Comparison of ENCODE assay signal across 8 cellular contexts in the genomic region with DNA sequence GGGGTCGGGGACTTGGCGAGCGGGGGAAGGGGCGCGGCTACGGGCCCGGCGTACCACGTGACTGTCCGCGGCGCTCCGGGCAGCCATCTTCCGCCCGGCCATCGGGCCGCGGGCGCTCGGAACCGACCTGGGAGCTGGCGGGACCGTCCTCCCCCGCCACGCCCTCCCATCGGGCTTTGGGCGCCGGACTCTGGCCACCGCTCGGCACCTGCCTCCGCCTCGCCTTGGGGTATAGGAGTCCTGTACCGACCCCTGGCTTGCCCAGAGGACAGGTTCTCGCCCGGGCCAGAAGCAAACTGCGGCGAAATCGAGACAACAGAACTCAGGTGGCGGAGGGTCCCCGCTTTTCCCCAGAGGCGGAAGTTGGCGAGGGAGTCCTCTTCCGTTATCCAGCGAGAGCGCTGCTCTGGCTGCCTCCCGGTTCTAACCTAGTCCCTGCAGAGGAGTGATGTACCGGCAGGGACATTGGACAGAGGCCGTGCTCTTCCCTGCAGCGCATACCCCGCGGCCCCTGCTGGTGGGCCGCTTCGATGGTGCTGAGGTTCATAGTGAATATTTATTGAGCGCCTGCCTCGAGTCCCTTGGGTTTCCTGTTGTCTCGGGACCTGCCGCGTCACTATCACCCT. TPM values are rescaled to one million over a fixed set of nuclear protein-coding genes. Genes with fewer than 3 reads are reported as not detected.
DNase-seq lines count a peak whose midpoint lies in the region; ATAC-seq and TF ChIP-seq lines count a peak whose summit lies in the region.

No MANE protein-coding gene starts in this region.

- H3K9ac ChIP-seq in fibroblast of lung (ENCODE audit: insufficient read depth, low read length): peak overlapping the region; percentile 88

- peaks cover 0 to 7% (median 2%) of the 10 kb centered on the region in 5 donors for H3K36me3 Mint-ChIP-seq in naive thymus-derived CD4-positive, alpha-beta T cell

- H3K4me3 ChIP-seq in PC-9 (peak overlapping the region; percentile 67), fibroblast of lung (replicated peaks in 1 of 4; ENCODE audit: control extremely low read depth in 1 of 4, insufficient read depth in 1 of 4, low read depth in 3 of 4, low read length in 4 of 4) (peak overlapping the region; percentile 73 to 85 (median 80))
- peak overlapping the region; percentile 97 for H3K4me3 ChIP-seq in naive thymus-derived CD4-positive, alpha-beta T cell (ENCODE audit: low read length)

- H3K27ac ChIP-seq in PC-9 (peak overlapping the region; percentile 89), fibroblast of lung (ENCODE audit: insufficient read depth, low read length) (peak overlapping the region; percentile 90), substantia nigra (ENCODE audit: low read depth, low read length, poor library complexity, severe bottlenecking) (peak overlapping the region; percentile 99)
- peak overlapping the region; percentile 99 for H3K27ac ChIP-seq in naive thymus-derived CD4-positive, alpha-beta T cell (ENCODE audit: low read depth, low read length)

- intact Hi-C loops in PC-9 (cut with micrococcal nuclease; ENCODE audit: unreplicated experiment): loop anchor here (1.0 to 5.0 kb wide), 5 partner anchors 45 to 348 kb away; no protein-coding TSS in a partner anchor
- intact Hi-C loops in naive thymus-derived CD4-positive, alpha-beta T cell (cut with micrococcal nuclease): loop anchor here (1.0 to 10.0 kb wide), 14 partner anchors 11 to 1820 kb away; a partner anchor contains a TSS

- H3K9me3 Mint-ChIP-seq in naive thymus-derived CD4-positive, alpha-beta T cell: peaks cover 0 to 2% (median 0%) of the 10 kb centered on the region in 11 donors

- H3K4me3 Mint-ChIP-seq in naive thymus-derived CD4-positive, alpha-beta T cell: peak overlapping the region; percentile 90 to 99 (median 96)

- CTCF ChIA-PET in PC-9 (lab: Charles Lee): interaction anchor here (0.6 to 1.0 kb wide), 2 partner anchors 29 to 47 kb away, joined by 4 to 5 read pairs; no protein-coding TSS in a partner anchor
- CTCF ChIA-PET in naive thymus-derived CD4-positive, alpha-beta T cell (lab: Charles Lee): interaction anchor here (1.1 kb wide), 1 partner anchor 64 kb away, joined by 7 read pairs; no protein-coding TSS in a partner anchor

- H3K4me1 ChIP-seq in PC-9 (replicated peaks; ENCODE audit: insufficient read depth): peaks cover 29% of the 10 kb centered on the region
- H3K4me1 ChIP-seq in fibroblast of lung (ENCODE audit: control insufficient read depth, extremely low read depth, insufficient read depth, low read length): peaks cover 2% of the 10 kb centered on the region
- peaks cover 16 to 27% of the 10 kb centered on the region in 2 donors for H3K4me1 ChIP-seq in naive thymus-derived CD4-positive, alpha-beta T cell (ENCODE audit: control insufficient read depth in 2 of 2, insufficient read depth in 2 of 2, low read length in 2 of 2)

- H3K4me2 ChIP-seq in PC-9 (peak overlapping the region; percentile 99), fibroblast of lung (ENCODE audit: extremely low read depth, insufficient read depth, low read length) (peak overlapping the region; percentile 85)

- H3K9me3 ChIP-seq in PC-9 (ENCODE audit: insufficient read depth, low read depth) (no peaks in the 10 kb centered on the region), fibroblast of lung (ENCODE audit: control insufficient read depth, insufficient read depth, low read depth, low read length) (no peaks in the 10 kb centered on the region)
- no peaks in the 10 kb centered on the region for H3K9me3 ChIP-seq in naive thymus-derived CD4-positive, alpha-beta T cell (ENCODE audit: control insufficient read depth in 2 of 3, low read length in 3 of 3)

- H3K9me2 ChIP-seq in PC-9 (ENCODE audit: insufficient read depth): no peaks in the 10 kb centered on the region

- DNase-seq in DMS153 treated with DMSO at 0.1 percent for 48 hours (lab: John Stamatoyannopoulos, UW; ENCODE audit: unreplicated experiment) (peak; percentile 66), HK-2 (ENCODE audit: unreplicated experiment) (peak; percentile 80), PC-9 (peak; percentile 65 to 70), fibroblast of lung (ENCODE audit: low read depth in 2 of 2) (peak; percentile 67 to 72), substantia nigra (lab: John Stamatoyannopoulos, UW) (peak in 46 of 49 donors; percentile 57 to 100 (median 89))
- DNase-seq in activated T-helper 1 cell treated with anti-CD3 and anti-CD28 coated beads, Interleukin-2, amount 50 U/mL, for 16 hours (ENCODE audit: low read depth in 1 of 2, low spot score in 1 of 2): peak; percentile 32 to 46
- peak in 8 of 9 donors; percentile 48 to 62 (median 58) for DNase-seq in naive thymus-derived CD4-positive, alpha-beta T cell

- no peaks in the 10 kb centered on the region; the same call in 1 of the 2 replicates for H4K20me1 ChIP-seq in PC-9 (ENCODE audit: insufficient read depth)
- H4K20me1 ChIP-seq in fibroblast of lung (ENCODE audit: control insufficient read depth, extremely low read depth, insufficient read depth, low read length): no peaks in the 10 kb centered on the region

- H3K27ac Mint-ChIP-seq in naive thymus-derived CD4-positive, alpha-beta T cell: peak overlapping the region; percentile 94 to 98 (median 95)

- peaks cover 0 to 6% (median 0%) of the 10 kb centered on the region in 5 donors for H3K27me3 Mint-ChIP-seq in naive thymus-derived CD4-positive, alpha-beta T cell

- POLR2A ChIA-PET in PC-9 (lab: Charles Lee; ENCODE audit: unreplicated experiment): interaction anchor here (0.6 to 1.0 kb wide), 3 partner anchors 47 to 250 kb away, joined by 3 to 6 read pairs (median 3); no protein-coding TSS in a partner anchor
- POLR2A ChIA-PET in naive thymus-derived CD4-positive, alpha-beta T cell (lab: Charles Lee): interaction anchor here (0.6 to 2.7 kb wide), 11 partner anchors 8 to 1096 kb away, joined by 3 to 27 read pairs (median 5); a partner anchor contains a TSS

- TF ChIP-seq CTCF in PC-9 (conservative IDR thresholded peaks at IDR 0.05) (peak; percentile 65), fibroblast of lung (conservative IDR thresholded peaks at IDR 0.05 in 1 of 2, IDR thresholded peaks at IDR 0.05 in 1 of 2; ENCODE audit: low read depth in 1 of 2, low read length in 2 of 2) (peak; percentile 71 to 72)

- H3K36me3 ChIP-seq in PC-9 (ENCODE audit: low read depth) (no peaks in the 10 kb centered on the region), fibroblast of lung (ENCODE audit: control insufficient read depth, insufficient read depth, low read length) (no peaks in the 10 kb centered on the region)
- H3K36me3 ChIP-seq in naive thymus-derived CD4-positive, alpha-beta T cell (ENCODE audit: control insufficient read depth in 2 of 3, insufficient read depth in 3 of 3, low read length in 3 of 3): peaks cover 0 to 13% (median 0%) of the 10 kb centered on the region in 3 experiments

- H3F3A ChIP-seq in PC-9 (ENCODE audit: insufficient read depth, low read depth): peaks cover 30% of the 10 kb centered on the region

- TSS peak; percentile 63 for BruUV-seq in PC-9 (replicated peaks; lab: Mats Ljungman, UMichigan)

- H2AFZ ChIP-seq in PC-9 (peak overlapping the region; percentile 85), fibroblast of lung (ENCODE audit: low read length) (peak overlapping the region; percentile 83)

- ATAC-seq in GM19468 (IDR thresholded peaks at IDR 0.05; ENCODE audit: extremely low read depth, unreplicated experiment): peak; percentile 35
- peak; percentile 55 for ATAC-seq in naive thymus-derived CD4-positive, alpha-beta T cell

- peaks cover 14 to 45% (median 25%) of the 10 kb centered on the region in 7 donors for H3K4me1 Mint-ChIP-seq in naive thymus-derived CD4-positive, alpha-beta T cell

- H3K79me2 ChIP-seq in PC-9 (ENCODE audit: low read depth) (peaks cover 41% of the 10 kb centered on the region), fibroblast of lung (ENCODE audit: control insufficient read depth, insufficient read depth, low read length) (peaks cover 3% of the 10 kb centered on the region)

- no peaks in the 10 kb centered on the region for H3K27me3 ChIP-seq in PC-9 (ENCODE audit: insufficient read depth, low read depth)
- no peaks in the 10 kb centered on the region for H3K27me3 ChIP-seq in fibroblast of lung (ENCODE audit: control insufficient read depth, insufficient read depth, low read length)
- no peaks in the 10 kb centered on the region for H3K27me3 ChIP-seq in naive thymus-derived CD4-positive, alpha-beta T cell (ENCODE audit: control insufficient read depth in 2 of 2, insufficient read depth in 2 of 2, low read length in 2 of 2)

RNA-seq across cellular contexts. Expression of a gene that starts 1.2 kb away (rescaled TPM):
- total RNA-seq in PC-9 (2021) (34.3 and 35.0 TPM in 2 replicates), fibroblast of lung (55.2 and 82.1 TPM in 2 replicates)
- 22.9 and 39.9 TPM in 2 replicates for polyA plus RNA-seq in fibroblast of lung
- polyA plus RNA-seq in fibroblast of lung (2012): 19.7 and 31.1 TPM in 2 replicates
- polyA minus RNA-seq in fibroblast of lung (ENCODE audit: low replicate concordance): 12.2 and 41.5 TPM in 2 replicates
- total RNA-seq in naive thymus-derived CD4-positive, alpha-beta T cell: 10 to 100 TPM; 19.6 to 45.7 (median 29.5) TPM
- 10 to 100 TPM; 11.5 to 14.5 TPM for polyA plus RNA-seq in naive thymus-derived CD4-positive, alpha-beta T cell

Comparison
In these comparisons a context has a peak if more than half of its experiments do, and no peak if none do; other contexts are left out.
1. Peak in every context shown above with its lines: DNase-seq, ATAC-seq, H3K4me3 ChIP-seq and H3K27ac ChIP-seq.
2. DNase-seq: peak in every context shown above with its lines; median percentile 89 in substantia nigra; 80 in HK-2; 70 in fibroblast of lung; 68 in PC-9; 66 in DMS153 treated with DMSO at 0.1 percent for 48 hours; 58 in naive thymus-derived CD4-positive, alpha-beta T cell; 39 in activated T-helper 1 cell treated with anti-CD3 and anti-CD28 coated beads, Interleukin-2, amount 50 U/mL, for 16 hours.